Comparison of ENCODE assay signal across 1 cellular context in genomic region chr4:61425315-61425714, GRCh38.
TF ChIP-seq lines count a peak whose summit lies in the region.

No MANE protein-coding gene starts in this region.

TF ChIP-seq in H1, 55 proteins besides CTCF, POLR2A, EP300 and RAD21 (continued from another document):
- TF ChIP-seq GABPA (IDR thresholded peaks at IDR 0.05; ENCODE audit: borderline replicate concordance, insufficient read depth, low read length): no peak
